In genomic region chr11:1302041-1302460, GRCh38 we compare ENCODE assay signal across 18 cellular contexts. TPM values are rescaled to one million over a fixed set of nuclear protein-coding genes. Genes with fewer than 3 reads are reported as not detected.
DNase-seq lines count a peak whose midpoint lies in the region; ATAC-seq, FAIRE-seq and TF ChIP-seq lines count a peak whose summit lies in the region.
"Had no signal": no experiment of that assay in that cellular context is flagged by ENCODE, and none has a peak within 500 bp of the region (broad histone marks: within the 10 kb centered on the region; RNA-seq: fewer than 3 reads in every experiment).

No MANE protein-coding gene starts in this region.

- H3K9me3 ChIP-seq in right lobe of liver: no peaks in the 10 kb centered on the region
- H3K9me3 ChIP-seq: left ventricle myocardium inferior had no signal

- H3K4me3 ChIP-seq in right lobe of liver: peak overlapping the region in 2 of 3 donors; percentile 27 to 50
- H3K4me3 ChIP-seq: left ventricle myocardium inferior had no signal

- peaks cover 34 to 56% of the 10 kb centered on the region in 2 donors for H3K4me1 Mint-ChIP-seq in stimulated activated naive B cell treated with anti-CD40 and anti-IgM and Interleukin-4, amounts not matched to agents 10 μg/mL and 1 μg/mL and 100 μg/mL, for 72 hours

- H3K27me3 ChIP-seq in right lobe of liver: no peaks in the 10 kb centered on the region

- WGBS in right lobe of liver (ENCODE audit: insufficient coverage, low coverage, low lambda C conversion rate, missing lambda C conversion rate): no CpG with 5 or more reads among the region's 13 CpGs

- intact Hi-C loops in right lobe of liver (cut with DNase I): no loop called here

- H3K36me3 Mint-ChIP-seq in stimulated activated naive B cell treated with anti-CD40 and anti-IgM and Interleukin-4, amounts not matched to agents 10 μg/mL and 1 μg/mL and 100 μg/mL, for 72 hours: peaks cover 12 to 47% of the 10 kb centered on the region in 2 donors

- DNase-seq in GM12892 (ENCODE audit: insufficient read length) (peak; percentile 2), caudate nucleus (lab: John Stamatoyannopoulos, UW) (no peak), right lobe of liver (peak in 1 of 3 donors; percentile 52), GM19239 (ENCODE audit: insufficient read length, low spot score) (no peak), erythroblast (lab: John Stamatoyannopoulos, UW) (no peak)
- DNase-seq in stimulated activated naive B cell treated with anti-CD40 and anti-IgM and Interleukin-4, amounts not matched to agents 10 μg/mL and 1 μg/mL and 100 μg/mL, for 72 hours: no peak
- DNase-seq: activated CD4-positive, alpha-beta T cell treated with anti-CD3 and anti-CD28 coated beads, Interleukin-2, amount 50 U/mL, for 4 hours; left ventricle myocardium inferior; NCI-H187 treated with DMSO at 0.1 percent for 48 hours; NCI-H446; NK-92 treated with Interleukin-12 subunit alpha and Interleukin-12 subunit beta, amount 100 ng/mL, for 24 hours; SW 1271 had no signal

- H3K27ac ChIP-seq in caudate nucleus (ENCODE audit: low read depth, low read length) (peak overlapping the region; percentile 70), right lobe of liver (peak overlapping the region in 2 of 3 donors; percentile 89 to 96)
- H3K27ac ChIP-seq: left ventricle myocardium inferior had no signal

- no peaks in the 10 kb centered on the region for H3K9me3 Mint-ChIP-seq in stimulated activated naive B cell treated with anti-CD40 and anti-IgM and Interleukin-4, amounts not matched to agents 10 μg/mL and 1 μg/mL and 100 μg/mL, for 72 hours
- H3K9me3 Mint-ChIP-seq: activated T-helper 1 cell treated with anti-CD3 and anti-CD28 coated beads, Interleukin-12 subunit alpha, Interleukin-12 subunit beta, Interleukin-2, Interleukin-4 antibody, amounts not matched to agents 30 ng/mL and 10 ng/mL and 1 ng/mL, durations not matched to agents 14 hours and 24 hours and 36 hours; central memory CD8-positive, alpha-beta T cell; stimulated activated naive CD8-positive, alpha-beta T cell treated with anti-CD3 and anti-CD28 coated beads, Interleukin-15, Interleukin-2, amounts not matched to agents 100 ng/mL and 50 ng/mL, for 24 hours had no signal

- peaks cover 0 to 93% (median 43%) of the 10 kb centered on the region in 4 donors for H3K4me1 ChIP-seq in right lobe of liver

- H3K4me3 Mint-ChIP-seq in stimulated activated naive B cell treated with anti-CD40 and anti-IgM and Interleukin-4, amounts not matched to agents 10 μg/mL and 1 μg/mL and 100 μg/mL, for 72 hours: no peak overlapping the region
- H3K4me3 Mint-ChIP-seq: activated T-helper 1 cell treated with anti-CD3 and anti-CD28 coated beads, Interleukin-12 subunit alpha, Interleukin-12 subunit beta, Interleukin-2, Interleukin-4 antibody, amounts not matched to agents 30 ng/mL and 10 ng/mL and 1 ng/mL, durations not matched to agents 14 hours and 24 hours and 36 hours; central memory CD8-positive, alpha-beta T cell; stimulated activated naive CD8-positive, alpha-beta T cell treated with anti-CD3 and anti-CD28 coated beads, Interleukin-15, Interleukin-2, amounts not matched to agents 100 ng/mL and 50 ng/mL, for 24 hours had no signal

- FAIRE-seq in GM12892 (lab: Jason Lieb, UNC) (no peak), GM19239 (lab: Jason Lieb, UNC) (no peak)
- FAIRE-seq: frontal cortex, G401.6 had no signal

- H3K36me3 ChIP-seq in right lobe of liver: peaks cover 0 to under 1% (median 0%) of the 10 kb centered on the region in 4 donors

- peak overlapping the region; percentile 42 for H3K27ac Mint-ChIP-seq in stimulated activated naive B cell treated with anti-CD40 and anti-IgM and Interleukin-4, amounts not matched to agents 10 μg/mL and 1 μg/mL and 100 μg/mL, for 72 hours
- H3K27ac Mint-ChIP-seq: activated T-helper 1 cell treated with anti-CD3 and anti-CD28 coated beads, Interleukin-12 subunit alpha, Interleukin-12 subunit beta, Interleukin-2, Interleukin-4 antibody, amounts not matched to agents 30 ng/mL and 10 ng/mL and 1 ng/mL, durations not matched to agents 14 hours and 24 hours and 36 hours; stimulated activated naive CD8-positive, alpha-beta T cell treated with anti-CD3 and anti-CD28 coated beads, Interleukin-15, Interleukin-2, amounts not matched to agents 100 ng/mL and 50 ng/mL, for 24 hours had no signal

- no peaks in the 10 kb centered on the region for H3K27me3 Mint-ChIP-seq in stimulated activated naive B cell treated with anti-CD40 and anti-IgM and Interleukin-4, amounts not matched to agents 10 μg/mL and 1 μg/mL and 100 μg/mL, for 72 hours
- H3K27me3 Mint-ChIP-seq: central memory CD8-positive, alpha-beta T cell; stimulated activated naive CD8-positive, alpha-beta T cell treated with anti-CD3 and anti-CD28 coated beads, Interleukin-15, Interleukin-2, amounts not matched to agents 100 ng/mL and 50 ng/mL, for 24 hours had no signal

- TF ChIP-seq POLR2A in GM12892 (IDR thresholded peaks at IDR 0.05; ENCODE audit: low read depth, low read length): no peak
- no peak for TF ChIP-seq POLR2A in right lobe of liver (IDR thresholded peaks at IDR 0.05)
- no peak for TF ChIP-seq POLR2A in erythroblast (IDR thresholded peaks at IDR 0.05; ENCODE audit: low read length)

- no peak for ATAC-seq in right lobe of liver
- ATAC-seq in stimulated activated naive B cell treated with anti-CD40 and anti-IgM and Interleukin-4, amounts not matched to agents 10 μg/mL and 1 μg/mL and 100 μg/mL, for 72 hours (replicated peaks): no peak
- ATAC-seq in HG03439 (IDR thresholded peaks at IDR 0.05; ENCODE audit: unreplicated experiment): no peak

- no peak for TF ChIP-seq CTCF in right lobe of liver (IDR thresholded peaks at IDR 0.05)

RNA-seq across cellular contexts. Expression of gene TOLLIP, which starts 7.4 kb away (rescaled TPM):
- polyA plus RNA-seq in GM12892 (2012; ENCODE audit: missing spikeins): 8.1 TPM
- total RNA-seq in right lobe of liver: 100 to 1,000 TPM in 1 of 6 experiments, 10 to 100 TPM in 5; 68.3 to 103 (median 88.0) TPM
